8 cellular contexts compared by ENCODE assay signal in the genomic region with DNA sequence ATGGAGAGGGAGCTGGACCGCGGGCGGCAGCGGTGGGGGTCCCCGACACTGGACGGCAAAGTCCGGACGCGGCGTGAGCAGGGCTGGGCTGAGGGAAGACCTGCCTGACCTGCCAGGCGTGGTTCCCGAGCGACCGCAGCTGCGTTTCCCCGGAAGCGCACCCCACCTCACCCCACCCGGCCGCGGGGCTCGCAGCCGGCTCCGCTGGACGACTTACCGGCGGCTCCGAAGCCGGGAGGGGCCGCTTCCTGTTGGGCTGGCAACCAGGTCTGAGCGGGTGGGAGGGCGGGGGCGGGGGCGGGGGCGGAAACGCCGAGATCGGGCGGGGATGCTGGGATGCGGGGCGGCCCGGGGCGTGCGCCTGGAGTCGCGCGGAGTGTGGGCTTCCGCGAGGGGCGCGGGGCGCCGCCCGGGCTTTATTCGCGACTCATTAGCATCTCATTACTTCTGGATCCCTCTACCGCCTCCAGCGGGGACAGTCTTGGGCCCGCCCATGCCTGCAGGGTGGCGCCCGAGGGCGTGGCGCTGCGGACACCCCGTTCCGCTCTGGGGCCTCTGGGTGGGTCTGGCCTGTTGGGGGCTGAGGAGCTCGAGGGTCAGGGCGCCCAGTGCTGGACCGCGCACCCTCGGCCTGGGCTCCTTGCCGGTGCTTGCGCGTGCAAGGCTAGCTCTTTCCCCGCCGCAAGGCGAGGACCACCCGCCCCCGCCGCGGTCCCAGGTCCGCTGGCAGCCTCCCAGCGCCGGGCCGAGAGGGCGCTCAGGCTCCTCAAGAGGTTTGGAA.
DNase-seq lines count a peak whose midpoint lies in the region; ATAC-seq lines count a peak whose summit lies in the region.

A gene with protein sequence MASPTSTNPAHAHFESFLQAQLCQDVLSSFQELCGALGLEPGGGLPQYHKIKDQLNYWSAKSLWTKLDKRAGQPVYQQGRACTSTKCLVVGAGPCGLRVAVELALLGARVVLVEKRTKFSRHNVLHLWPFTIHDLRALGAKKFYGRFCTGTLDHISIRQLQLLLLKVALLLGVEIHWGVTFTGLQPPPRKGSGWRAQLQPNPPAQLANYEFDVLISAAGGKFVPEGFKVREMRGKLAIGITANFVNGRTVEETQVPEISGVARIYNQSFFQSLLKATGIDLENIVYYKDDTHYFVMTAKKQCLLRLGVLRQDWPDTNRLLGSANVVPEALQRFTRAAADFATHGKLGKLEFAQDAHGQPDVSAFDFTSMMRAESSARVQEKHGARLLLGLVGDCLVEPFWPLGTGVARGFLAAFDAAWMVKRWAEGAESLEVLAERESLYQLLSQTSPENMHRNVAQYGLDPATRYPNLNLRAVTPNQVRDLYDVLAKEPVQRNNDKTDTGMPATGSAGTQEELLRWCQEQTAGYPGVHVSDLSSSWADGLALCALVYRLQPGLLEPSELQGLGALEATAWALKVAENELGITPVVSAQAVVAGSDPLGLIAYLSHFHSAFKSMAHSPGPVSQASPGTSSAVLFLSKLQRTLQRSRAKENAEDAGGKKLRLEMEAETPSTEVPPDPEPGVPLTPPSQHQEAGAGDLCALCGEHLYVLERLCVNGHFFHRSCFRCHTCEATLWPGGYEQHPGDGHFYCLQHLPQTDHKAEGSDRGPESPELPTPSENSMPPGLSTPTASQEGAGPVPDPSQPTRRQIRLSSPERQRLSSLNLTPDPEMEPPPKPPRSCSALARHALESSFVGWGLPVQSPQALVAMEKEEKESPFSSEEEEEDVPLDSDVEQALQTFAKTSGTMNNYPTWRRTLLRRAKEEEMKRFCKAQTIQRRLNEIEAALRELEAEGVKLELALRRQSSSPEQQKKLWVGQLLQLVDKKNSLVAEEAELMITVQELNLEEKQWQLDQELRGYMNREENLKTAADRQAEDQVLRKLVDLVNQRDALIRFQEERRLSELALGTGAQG (minus strand): TSS at position 271 of the 781 bp plus-strand sequence. CDS start 1,576 bp downstream, outside the sequence.

- H3K4me1 ChIP-seq in BLaER1 treated with 17β-estradiol and CSF1 and Interleukin-3, amounts not matched to agents 10 nM and 100 nM, result peaks cover 73 to 75% (median 74%) of the 10 kb centered on the region in 10 experiments
- H3K4me1 ChIP-seq in mucosa of stomach (ENCODE audit: control insufficient read depth, insufficient read depth, low read length), result peaks cover 47% of the 10 kb centered on the region

- peak; percentile 45 for ATAC-seq in GM19043 (IDR thresholded peaks at IDR 0.05; ENCODE audit: low read depth, unreplicated experiment)
- ATAC-seq in HG03280 (IDR thresholded peaks at IDR 0.05; ENCODE audit: unreplicated experiment), result peak; percentile 74
- ATAC-seq in stimulated activated memory B cell treated with anti-CD40 and anti-IgM and Interleukin-4, amounts not matched to agents 10 μg/mL and 1 μg/mL and 100 μg/mL, for 72 hours, result peak; percentile 84

- peak within 1 kb of the TSS; percentile 88 to 99 (median 97) for H3K9ac ChIP-seq in BLaER1 treated with 17β-estradiol and CSF1 and Interleukin-3, amounts not matched to agents 10 nM and 100 nM
- peak within 1 kb of the TSS; percentile 77 for H3K9ac ChIP-seq in mucosa of stomach (ENCODE audit: low read length)

- H4K20me1 ChIP-seq in BLaER1 treated with 17β-estradiol and CSF1 and Interleukin-3, amounts not matched to agents 10 nM and 100 nM, result peaks cover 9 to 71% (median 37%) of the 10 kb centered on the region in 11 experiments; a peak in 18 of 22 replicates

- H3K4me3 ChIP-seq in BLaER1 treated with 17β-estradiol and CSF1 and Interleukin-3, amounts not matched to agents 10 nM and 100 nM, result peak within 1 kb of the TSS; percentile 67 to 96 (median 85)
- H3K4me3 ChIP-seq in mucosa of stomach (ENCODE audit: low read length), result peak within 1 kb of the TSS; percentile 58

- H3K9me3 ChIP-seq in BLaER1 treated with 17β-estradiol and CSF1 and Interleukin-3, amounts not matched to agents 10 nM and 100 nM (replicated peaks in 1 of 11), result no peaks in the 10 kb centered on the region
- H3K9me3 ChIP-seq in mucosa of stomach (ENCODE audit: control insufficient read depth, low read length), result no peaks in the 10 kb centered on the region

- H3K27ac ChIP-seq in BLaER1 treated with 17β-estradiol and CSF1 and Interleukin-3, amounts not matched to agents 10 nM and 100 nM, result peak within 1 kb of the TSS; percentile 90 to 100 (median 98)
- H3K27ac ChIP-seq in epithelial cell of prostate, result peak within 1 kb of the TSS; percentile 49

- H3K27me3 ChIP-seq in BLaER1 treated with 17β-estradiol and CSF1 and Interleukin-3, amounts not matched to agents 10 nM and 100 nM, result no peaks in the 10 kb centered on the region
- no peaks in the 10 kb centered on the region for H3K27me3 ChIP-seq in mucosa of stomach (ENCODE audit: control insufficient read depth, insufficient read depth, low read length)

- DNase-seq in NOMO-1 treated with dmso at 0.1 percent for 144 hours (lab: John Stamatoyannopoulos, UW; ENCODE audit: unreplicated experiment) (peak; percentile 74), epithelial cell of prostate (ENCODE audit: low read depth, low spot score) (no peak)
- peak; percentile 83 for DNase-seq in activated CD8-positive, alpha-beta memory T cell treated with anti-CD3 and anti-CD28 coated beads, Interleukin-2, amount 50 U/mL, for 48 hours

- no peaks in the 10 kb centered on the region for H3K9me3 Mint-ChIP-seq in stimulated activated memory B cell treated with anti-CD40 and anti-IgM and Interleukin-4, amounts not matched to agents 10 μg/mL and 1 μg/mL and 100 μg/mL, for 72 hours

- peak within 1 kb of the TSS; percentile 96 for H3K4me3 Mint-ChIP-seq in stimulated activated memory B cell treated with anti-CD40 and anti-IgM and Interleukin-4, amounts not matched to agents 10 μg/mL and 1 μg/mL and 100 μg/mL, for 72 hours

- peaks cover 16% of the 10 kb centered on the region for H3K36me3 Mint-ChIP-seq in stimulated activated memory B cell treated with anti-CD40 and anti-IgM and Interleukin-4, amounts not matched to agents 10 μg/mL and 1 μg/mL and 100 μg/mL, for 72 hours

- H3K4me2 ChIP-seq in BLaER1 treated with 17β-estradiol and CSF1 and Interleukin-3, amounts not matched to agents 10 nM and 100 nM, result peak within 1 kb of the TSS; percentile 94 to 100 (median 100)

- peak within 1 kb of the TSS; percentile 96 for H3K27ac Mint-ChIP-seq in stimulated activated memory B cell treated with anti-CD40 and anti-IgM and Interleukin-4, amounts not matched to agents 10 μg/mL and 1 μg/mL and 100 μg/mL, for 72 hours

- H3K27me3 Mint-ChIP-seq in stimulated activated memory B cell treated with anti-CD40 and anti-IgM and Interleukin-4, amounts not matched to agents 10 μg/mL and 1 μg/mL and 100 μg/mL, for 72 hours, result no peaks in the 10 kb centered on the region

- H3K36me3 ChIP-seq in BLaER1 treated with 17β-estradiol and CSF1 and Interleukin-3, amounts not matched to agents 10 nM and 100 nM, result peaks cover 20 to 32% (median 31%) of the 10 kb centered on the region in 11 experiments; a peak in 21 of 22 replicates
- peaks cover 4% of the 10 kb centered on the region for H3K36me3 ChIP-seq in mucosa of stomach (ENCODE audit: control insufficient read depth, insufficient read depth, low read length)

- H3K4me1 Mint-ChIP-seq in stimulated activated memory B cell treated with anti-CD40 and anti-IgM and Interleukin-4, amounts not matched to agents 10 μg/mL and 1 μg/mL and 100 μg/mL, for 72 hours, result peaks cover 79% of the 10 kb centered on the region
